In genomic region chr16:69311115-69311532, GRCh38 we compare ENCODE assay signal across 1 cellular context.
TF ChIP-seq lines count a peak whose summit lies in the region.

Gene VPS4A, plus strand, starts transcription at chr16:69311350. Its CDS starts 162 bp downstream, at chr16:69311512.

TF ChIP-seq in HepG2, 621 proteins besides CTCF, POLR2A, EP300 and RAD21 (continued from another document and continues in another):
- TF ChIP-seq ZBTB37 (CRISPR knock-in tag; IDR thresholded peaks at IDR 0.05) (no peak), ZNF543 (CRISPR knock-in tag; IDR thresholded peaks at IDR 0.05) (0 out of 2 replicates have a peak, but pooled peaks have one; percentile 61), MTA1 (CRISPR knock-in tag; IDR thresholded peaks at IDR 0.05; ENCODE audit: borderline replicate concordance) (no peak), ZNF34 (CRISPR knock-in tag; IDR thresholded peaks at IDR 0.05; ENCODE audit: borderline replicate concordance) (no peak; the same call in 1 of the 2 replicates), AHR (CRISPR knock-in tag; IDR thresholded peaks at IDR 0.05) (no peak), ZC3H13 (CRISPR knock-in tag; IDR thresholded peaks at IDR 0.05) (no peak; the same call in 1 of the 2 replicates), ZSCAN30 (CRISPR knock-in tag; IDR thresholded peaks at IDR 0.05) (no peak), ATAD3A (CRISPR knock-in tag; IDR thresholded peaks at IDR 0.05) (no peak), TRAFD1 (CRISPR knock-in tag; IDR thresholded peaks at IDR 0.05; ENCODE audit: borderline replicate concordance) (no peak), ARNTL (CRISPR knock-in tag; IDR thresholded peaks at IDR 0.05) (no peak), JUN (CRISPR knock-in tag; IDR thresholded peaks at IDR 0.05) (no peak; the same call in 1 of the 2 replicates), DMTF1 (CRISPR knock-in tag; IDR thresholded peaks at IDR 0.05) (0 out of 2 replicates have a peak, but pooled peaks have one; percentile 28), GABPB1 (CRISPR knock-in tag; IDR thresholded peaks at IDR 0.05) (peak; percentile 85), ZNF503 (CRISPR knock-in tag; IDR thresholded peaks at IDR 0.05) (no peak), ZBTB10 (CRISPR knock-in tag; IDR thresholded peaks at IDR 0.05; ENCODE audit: borderline replicate concordance) (no peak), IRF1 (CRISPR knock-in tag; IDR thresholded peaks at IDR 0.05; ENCODE audit: low read depth) (no peak), MNT (IDR thresholded peaks at IDR 0.05) (no peak), ZFYVE20 (CRISPR knock-in tag; IDR thresholded peaks at IDR 0.05; ENCODE audit: borderline replicate concordance, low read depth) (peak; percentile 83), GABPA (IDR thresholded peaks at IDR 0.05; ENCODE audit: low read depth, low read length) (peak; percentile 62), GABPA (CRISPR knock-in tag; IDR thresholded peaks at IDR 0.05; ENCODE audit: low read depth) (peak; percentile 75), ZNF121 (CRISPR knock-in tag; IDR thresholded peaks at IDR 0.05) (no peak), ZFP36L2 (CRISPR knock-in tag; IDR thresholded peaks at IDR 0.05) (no peak), RORA (CRISPR knock-in tag; IDR thresholded peaks at IDR 0.05) (no peak), FOSL2 (CRISPR knock-in tag; IDR thresholded peaks at IDR 0.05) (peak; percentile 32; the same call in 1 of the 2 replicates), NFRKB (IDR thresholded peaks at IDR 0.05) (no peak), HBP1 (CRISPR knock-in tag; IDR thresholded peaks at IDR 0.05; ENCODE audit: low read depth) (peak; percentile 92), ZBTB26 (CRISPR knock-in tag; IDR thresholded peaks at IDR 0.05; ENCODE audit: borderline replicate concordance) (no peak; the same call in 1 of the 2 replicates), REST (IDR thresholded peaks at IDR 0.05; ENCODE audit: borderline replicate concordance in 1 of 2, low read depth in 1 of 2, low read length in 2 of 2) (no peak)
